In genomic region chr1:58515794-58516401, GRCh38 we compare ENCODE assay signal across 8 cellular contexts. TPM values are rescaled to one million over a fixed set of nuclear protein-coding genes. Genes with fewer than 3 reads are reported as not detected.
DNase-seq lines count a peak whose midpoint lies in the region; ATAC-seq, FAIRE-seq and TF ChIP-seq lines count a peak whose summit lies in the region.

No MANE protein-coding gene starts in this region.

- H3K4ac ChIP-seq in H9 (ENCODE audit: low read depth, low read length) = no peak overlapping the region

- no peak overlapping the region for H3K4me2 ChIP-seq in H9 (ENCODE audit: insufficient read depth, insufficient read length, low read length)

- no peak overlapping the region for H3K23ac ChIP-seq in H9 (ENCODE audit: insufficient read length, low read depth, low read length)

- peak; percentile 73 for FAIRE-seq in D721Med (lab: Jason Lieb, UNC)

- H3K4me1 Mint-ChIP-seq in H9 (peaks cover 0 to 3% of the 10 kb centered on the region in 2 experiments; a peak in 2 of 4 replicates), nephron progenitor cell (no peaks in the 10 kb centered on the region)

- H2AK5ac ChIP-seq in H9 (ENCODE audit: insufficient read length, low read length) = no peak overlapping the region

- H3K56ac ChIP-seq in H9 (ENCODE audit: insufficient read length, low read depth, low read length) = no peak overlapping the region

- H3K27ac Mint-ChIP-seq in H9 (no peak overlapping the region), nephron progenitor cell (no peak overlapping the region)

- no peak overlapping the region for H3K18ac ChIP-seq in H9 (ENCODE audit: insufficient read length, low read depth, low read length)

- no peaks in the 10 kb centered on the region for H4K20me1 ChIP-seq in H9 (ENCODE audit: control insufficient read depth, insufficient read depth, insufficient read length)

- ATAC-seq in HG02938 (IDR thresholded peaks at IDR 0.05; ENCODE audit: unreplicated experiment) (no peak), GM21619 (IDR thresholded peaks at IDR 0.05; ENCODE audit: unreplicated experiment) (no peak)

- no peak overlapping the region for H4K91ac ChIP-seq in H9 (ENCODE audit: insufficient read length, low read depth, low read length)

- WGBS in H9 (ENCODE audit: extremely low coverage, insufficient read length, low lambda C conversion rate) = no CpG with 5 or more reads among the region's 2 CpGs

- no peaks in the 10 kb centered on the region for H3K23me2 ChIP-seq in H9 (ENCODE audit: insufficient read length, low read depth, low read length, poor library complexity, severe bottlenecking)

- H3K79me1 ChIP-seq in H9 (ENCODE audit: insufficient read depth, low read depth, low read length, poor library complexity, severe bottlenecking) = no peaks in the 10 kb centered on the region

- H2BK15ac ChIP-seq in H9 (ENCODE audit: low read depth, low read length) = no peak overlapping the region

- no peaks in the 10 kb centered on the region for H3K27me3 ChIP-seq in H9 (ENCODE audit: insufficient read depth, low read length)

- H3K36me3 Mint-ChIP-seq in H9 (ENCODE audit: insufficient read depth in 1 of 3, low read depth in 3 of 3) (peaks cover 2 to 9% (median 8%) of the 10 kb centered on the region in 3 experiments; a peak in 4 of 7 replicates), nephron progenitor cell (ENCODE audit: low read depth) (peaks cover 23% of the 10 kb centered on the region)

- peak; percentile 82 for TF ChIP-seq CTCF in D721Med (IDR thresholded peaks at IDR 0.05; ENCODE audit: insufficient read depth, missing control alignments)
- TF ChIP-seq CTCF in H9 (conservative IDR thresholded peaks at IDR 0.05) = peak; percentile 86
- TF ChIP-seq CTCF in nephron progenitor cell (IDR thresholded peaks at IDR 0.05) = peak; percentile 75

- no peak overlapping the region for H2AFZ ChIP-seq in H9 (ENCODE audit: low read length)

- H3K9me3 Mint-ChIP-seq in H9 (peaks cover 2 to 3% of the 10 kb centered on the region in 2 experiments; a peak in 4 of 5 replicates), nephron progenitor cell (peaks cover 12% of the 10 kb centered on the region)

- H3K27me3 Mint-ChIP-seq in H9 (ENCODE audit: low read depth) = no peaks in the 10 kb centered on the region
- no peaks in the 10 kb centered on the region for H3K27me3 Mint-ChIP-seq in nephron progenitor cell (ENCODE audit: low read depth, poor library complexity)

- no peak overlapping the region for H3K4me3 Mint-ChIP-seq in H9
- no peak overlapping the region for H3K4me3 Mint-ChIP-seq in nephron progenitor cell

- DNase-seq in D721Med (ENCODE audit: insufficient read length, low spot score) = no peak
- no peak for DNase-seq in H9
- peak; percentile 50 for DNase-seq in NCI-H2227 treated with DMSO at 0.1 percent for 48 hours (lab: John Stamatoyannopoulos, UW)
- peak; percentile 13 for DNase-seq in activated CD4-positive, alpha-beta T cell treated with anti-CD3 and anti-CD28 coated beads for 48 hours
- peak; percentile 91 for DNase-seq in fibroblast of peridontal ligament (ENCODE audit: extremely low read depth)
- peak; percentile 35 for DNase-seq in nephron progenitor cell

- no peak overlapping the region for H4K8ac ChIP-seq in H9 (replicated peaks; ENCODE audit: insufficient read length, low read depth, low read length)

- H3K14ac ChIP-seq in H9 (ENCODE audit: insufficient read depth, low read length) = no peak overlapping the region

- no peaks in the 10 kb centered on the region for H3K4me1 ChIP-seq in H9 (ENCODE audit: insufficient read depth, low read length)

- H3K27ac ChIP-seq in H9 (ENCODE audit: insufficient read length, low read depth, low read length) = no peak overlapping the region

- no peak overlapping the region for H3T11ph ChIP-seq in H9 (ENCODE audit: low read length)

- no peak overlapping the region for H2BK20ac ChIP-seq in H9 (ENCODE audit: low read depth, low read length, poor library complexity, severe bottlenecking)

- no peak overlapping the region for H2BK5ac ChIP-seq in H9 (ENCODE audit: insufficient read length, low read length)

- H2BK12ac ChIP-seq in H9 (ENCODE audit: insufficient read length, low read depth, low read length) = no peak overlapping the region

- H3K9me3 ChIP-seq in H9 (ENCODE audit: control insufficient read depth, low read depth, low read length) = no peaks in the 10 kb centered on the region

- no peak overlapping the region for H4K5ac ChIP-seq in H9 (ENCODE audit: insufficient read length, low read depth, low read length)

- no peak overlapping the region for H3K9ac ChIP-seq in H9 (ENCODE audit: extremely low read depth, insufficient read length, low read length)

- H2BK120ac ChIP-seq in H9 (ENCODE audit: low read depth, low read length, poor library complexity, severe bottlenecking) = no peak overlapping the region

- no peaks in the 10 kb centered on the region for H3K79me2 ChIP-seq in H9 (ENCODE audit: insufficient read depth, low read length)

RNA-seq across cellular contexts. Expression of gene OMA1, which starts 30.6 kb away (rescaled TPM):
- 11.0 and 12.9 TPM in 2 replicates for total RNA-seq in H9 (2021)

Comparison
In these comparisons a context has a peak if more than half of its experiments do, and no peak if none do; other contexts are left out.
1. DNase-seq: peak in NCI-H2227 treated with DMSO at 0.1 percent for 48 hours (single experiment), activated CD4-positive, alpha-beta T cell treated with anti-CD3 and anti-CD28 coated beads for 48 hours (single experiment), fibroblast of peridontal ligament (single experiment) and nephron progenitor cell (single experiment); none in D721Med (single experiment) and H9 (single experiment).
2. Peak in every context shown above with its lines, with median percentiles within 50 percentile points of each other: CTCF ChIP-seq.